1 cellular context compared by ENCODE assay signal in the genomic region with DNA sequence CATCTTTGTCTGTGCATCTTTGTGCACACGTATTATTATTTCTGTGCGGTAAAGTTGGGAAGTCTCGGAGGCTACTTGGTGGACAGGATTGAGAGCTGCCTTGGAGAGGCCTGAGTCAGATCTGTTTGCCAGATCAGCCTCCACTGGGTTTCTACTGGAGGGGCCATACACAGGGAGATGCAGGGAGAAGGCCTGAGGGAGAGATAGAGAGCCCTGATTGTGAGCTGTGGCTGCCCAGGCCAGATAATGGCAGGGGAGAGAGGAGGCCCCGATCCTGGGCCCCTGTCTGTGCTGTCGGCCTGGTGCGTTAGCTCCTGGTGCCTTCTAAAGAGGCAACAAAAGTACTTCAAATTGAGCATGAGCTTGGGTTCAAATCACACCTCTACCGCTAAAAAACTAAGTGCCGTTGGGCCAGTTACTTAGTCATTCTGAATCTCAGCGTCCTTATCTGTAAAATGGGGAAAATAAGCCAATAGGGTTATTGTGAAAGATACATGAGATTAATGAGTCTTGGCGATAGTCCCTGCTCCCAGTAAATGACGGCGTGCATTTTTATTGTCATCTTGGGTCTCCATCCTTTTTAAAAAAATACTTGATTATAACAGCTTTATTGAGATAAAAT.
TF ChIP-seq lines count a peak whose summit lies in the region.

No MANE protein-coding gene starts in this region.

TF ChIP-seq in GM23338, 12 proteins besides CTCF, POLR2A, EP300 and RAD21 (continued from another document):
- TF ChIP-seq, protein P1, sequence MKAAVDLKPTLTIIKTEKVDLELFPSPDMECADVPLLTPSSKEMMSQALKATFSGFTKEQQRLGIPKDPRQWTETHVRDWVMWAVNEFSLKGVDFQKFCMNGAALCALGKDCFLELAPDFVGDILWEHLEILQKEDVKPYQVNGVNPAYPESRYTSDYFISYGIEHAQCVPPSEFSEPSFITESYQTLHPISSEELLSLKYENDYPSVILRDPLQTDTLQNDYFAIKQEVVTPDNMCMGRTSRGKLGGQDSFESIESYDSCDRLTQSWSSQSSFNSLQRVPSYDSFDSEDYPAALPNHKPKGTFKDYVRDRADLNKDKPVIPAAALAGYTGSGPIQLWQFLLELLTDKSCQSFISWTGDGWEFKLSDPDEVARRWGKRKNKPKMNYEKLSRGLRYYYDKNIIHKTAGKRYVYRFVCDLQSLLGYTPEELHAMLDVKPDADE (IDR thresholded peaks at IDR 0.05) = no peak
- TF ChIP-seq, protein P2, sequence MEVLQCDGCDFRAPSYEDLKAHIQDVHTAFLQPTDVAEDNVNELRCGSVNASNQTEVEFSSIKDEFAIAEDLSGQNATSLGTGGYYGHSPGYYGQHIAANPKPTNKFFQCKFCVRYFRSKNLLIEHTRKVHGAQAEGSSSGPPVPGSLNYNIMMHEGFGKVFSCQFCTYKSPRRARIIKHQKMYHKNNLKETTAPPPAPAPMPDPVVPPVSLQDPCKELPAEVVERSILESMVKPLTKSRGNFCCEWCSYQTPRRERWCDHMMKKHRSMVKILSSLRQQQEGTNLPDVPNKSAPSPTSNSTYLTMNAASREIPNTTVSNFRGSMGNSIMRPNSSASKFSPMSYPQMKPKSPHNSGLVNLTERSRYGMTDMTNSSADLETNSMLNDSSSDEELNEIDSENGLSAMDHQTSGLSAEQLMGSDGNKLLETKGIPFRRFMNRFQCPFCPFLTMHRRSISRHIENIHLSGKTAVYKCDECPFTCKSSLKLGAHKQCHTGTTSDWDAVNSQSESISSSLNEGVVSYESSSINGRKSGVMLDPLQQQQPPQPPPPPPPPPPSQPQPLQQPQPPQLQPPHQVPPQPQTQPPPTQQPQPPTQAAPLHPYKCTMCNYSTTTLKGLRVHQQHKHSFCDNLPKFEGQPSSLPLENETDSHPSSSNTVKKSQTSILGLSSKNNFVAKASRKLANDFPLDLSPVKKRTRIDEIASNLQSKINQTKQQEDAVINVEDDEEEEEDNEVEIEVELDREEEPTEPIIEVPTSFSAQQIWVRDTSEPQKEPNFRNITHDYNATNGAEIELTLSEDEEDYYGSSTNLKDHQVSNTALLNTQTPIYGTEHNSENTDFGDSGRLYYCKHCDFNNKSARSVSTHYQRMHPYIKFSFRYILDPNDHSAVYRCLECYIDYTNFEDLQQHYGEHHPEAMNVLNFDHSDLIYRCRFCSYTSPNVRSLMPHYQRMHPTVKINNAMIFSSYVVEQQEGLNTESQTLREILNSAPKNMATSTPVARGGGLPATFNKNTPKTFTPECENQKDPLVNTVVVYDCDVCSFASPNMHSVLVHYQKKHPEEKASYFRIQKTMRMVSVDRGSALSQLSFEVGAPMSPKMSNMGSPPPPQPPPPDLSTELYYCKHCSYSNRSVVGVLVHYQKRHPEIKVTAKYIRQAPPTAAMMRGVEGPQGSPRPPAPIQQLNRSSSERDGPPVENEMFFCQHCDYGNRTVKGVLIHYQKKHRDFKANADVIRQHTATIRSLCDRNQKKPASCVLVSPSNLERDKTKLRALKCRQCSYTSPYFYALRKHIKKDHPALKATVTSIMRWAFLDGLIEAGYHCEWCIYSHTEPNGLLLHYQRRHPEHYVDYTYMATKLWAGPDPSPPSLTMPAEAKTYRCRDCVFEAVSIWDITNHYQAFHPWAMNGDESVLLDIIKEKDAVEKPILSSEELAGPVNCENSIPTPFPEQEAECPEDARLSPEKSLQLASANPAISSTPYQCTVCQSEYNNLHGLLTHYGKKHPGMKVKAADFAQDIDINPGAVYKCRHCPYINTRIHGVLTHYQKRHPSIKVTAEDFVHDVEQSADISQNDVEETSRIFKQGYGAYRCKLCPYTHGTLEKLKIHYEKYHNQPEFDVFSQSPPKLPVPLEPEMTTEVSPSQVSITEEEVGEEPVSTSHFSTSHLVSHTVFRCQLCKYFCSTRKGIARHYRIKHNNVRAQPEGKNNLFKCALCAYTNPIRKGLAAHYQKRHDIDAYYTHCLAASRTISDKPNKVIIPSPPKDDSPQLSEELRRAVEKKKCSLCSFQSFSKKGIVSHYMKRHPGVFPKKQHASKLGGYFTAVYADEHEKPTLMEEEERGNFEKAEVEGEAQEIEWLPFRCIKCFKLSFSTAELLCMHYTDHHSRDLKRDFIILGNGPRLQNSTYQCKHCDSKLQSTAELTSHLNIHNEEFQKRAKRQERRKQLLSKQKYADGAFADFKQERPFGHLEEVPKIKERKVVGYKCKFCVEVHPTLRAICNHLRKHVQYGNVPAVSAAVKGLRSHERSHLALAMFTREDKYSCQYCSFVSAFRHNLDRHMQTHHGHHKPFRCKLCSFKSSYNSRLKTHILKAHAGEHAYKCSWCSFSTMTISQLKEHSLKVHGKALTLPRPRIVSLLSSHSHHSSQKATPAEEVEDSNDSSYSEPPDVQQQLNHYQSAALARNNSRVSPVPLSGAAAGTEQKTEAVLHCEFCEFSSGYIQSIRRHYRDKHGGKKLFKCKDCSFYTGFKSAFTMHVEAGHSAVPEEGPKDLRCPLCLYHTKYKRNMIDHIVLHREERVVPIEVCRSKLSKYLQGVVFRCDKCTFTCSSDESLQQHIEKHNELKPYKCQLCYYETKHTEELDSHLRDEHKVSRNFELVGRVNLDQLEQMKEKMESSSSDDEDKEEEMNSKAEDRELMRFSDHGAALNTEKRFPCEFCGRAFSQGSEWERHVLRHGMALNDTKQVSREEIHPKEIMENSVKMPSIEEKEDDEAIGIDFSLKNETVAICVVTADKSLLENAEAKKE (CRISPR knock-in tag; IDR thresholded peaks at IDR 0.05) = no peak
- no peak for TF ChIP-seq ZNF114 (CRISPR knock-in tag; IDR thresholded peaks at IDR 0.05)
- TF ChIP-seq EZH2phosphoT487 (IDR thresholded peaks at IDR 0.05; ENCODE audit: unreplicated experiment) = no peak
- no peak for TF ChIP-seq CREB1 (CRISPR knock-in tag; IDR thresholded peaks at IDR 0.05; ENCODE audit: low read depth)
- no peak for TF ChIP-seq ZNF331 (CRISPR knock-in tag; IDR thresholded peaks at IDR 0.05; ENCODE audit: low read depth)
- TF ChIP-seq, protein P3, sequence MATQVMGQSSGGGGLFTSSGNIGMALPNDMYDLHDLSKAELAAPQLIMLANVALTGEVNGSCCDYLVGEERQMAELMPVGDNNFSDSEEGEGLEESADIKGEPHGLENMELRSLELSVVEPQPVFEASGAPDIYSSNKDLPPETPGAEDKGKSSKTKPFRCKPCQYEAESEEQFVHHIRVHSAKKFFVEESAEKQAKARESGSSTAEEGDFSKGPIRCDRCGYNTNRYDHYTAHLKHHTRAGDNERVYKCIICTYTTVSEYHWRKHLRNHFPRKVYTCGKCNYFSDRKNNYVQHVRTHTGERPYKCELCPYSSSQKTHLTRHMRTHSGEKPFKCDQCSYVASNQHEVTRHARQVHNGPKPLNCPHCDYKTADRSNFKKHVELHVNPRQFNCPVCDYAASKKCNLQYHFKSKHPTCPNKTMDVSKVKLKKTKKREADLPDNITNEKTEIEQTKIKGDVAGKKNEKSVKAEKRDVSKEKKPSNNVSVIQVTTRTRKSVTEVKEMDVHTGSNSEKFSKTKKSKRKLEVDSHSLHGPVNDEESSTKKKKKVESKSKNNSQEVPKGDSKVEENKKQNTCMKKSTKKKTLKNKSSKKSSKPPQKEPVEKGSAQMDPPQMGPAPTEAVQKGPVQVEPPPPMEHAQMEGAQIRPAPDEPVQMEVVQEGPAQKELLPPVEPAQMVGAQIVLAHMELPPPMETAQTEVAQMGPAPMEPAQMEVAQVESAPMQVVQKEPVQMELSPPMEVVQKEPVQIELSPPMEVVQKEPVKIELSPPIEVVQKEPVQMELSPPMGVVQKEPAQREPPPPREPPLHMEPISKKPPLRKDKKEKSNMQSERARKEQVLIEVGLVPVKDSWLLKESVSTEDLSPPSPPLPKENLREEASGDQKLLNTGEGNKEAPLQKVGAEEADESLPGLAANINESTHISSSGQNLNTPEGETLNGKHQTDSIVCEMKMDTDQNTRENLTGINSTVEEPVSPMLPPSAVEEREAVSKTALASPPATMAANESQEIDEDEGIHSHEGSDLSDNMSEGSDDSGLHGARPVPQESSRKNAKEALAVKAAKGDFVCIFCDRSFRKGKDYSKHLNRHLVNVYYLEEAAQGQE (IDR thresholded peaks at IDR 0.05; ENCODE audit: unreplicated experiment) = no peak
- TF ChIP-seq EZH2 (IDR thresholded peaks at IDR 0.05; ENCODE audit: low read depth, unreplicated experiment) = no peak
